ENCODE assay signal across 1 cellular context in the genomic region with DNA sequence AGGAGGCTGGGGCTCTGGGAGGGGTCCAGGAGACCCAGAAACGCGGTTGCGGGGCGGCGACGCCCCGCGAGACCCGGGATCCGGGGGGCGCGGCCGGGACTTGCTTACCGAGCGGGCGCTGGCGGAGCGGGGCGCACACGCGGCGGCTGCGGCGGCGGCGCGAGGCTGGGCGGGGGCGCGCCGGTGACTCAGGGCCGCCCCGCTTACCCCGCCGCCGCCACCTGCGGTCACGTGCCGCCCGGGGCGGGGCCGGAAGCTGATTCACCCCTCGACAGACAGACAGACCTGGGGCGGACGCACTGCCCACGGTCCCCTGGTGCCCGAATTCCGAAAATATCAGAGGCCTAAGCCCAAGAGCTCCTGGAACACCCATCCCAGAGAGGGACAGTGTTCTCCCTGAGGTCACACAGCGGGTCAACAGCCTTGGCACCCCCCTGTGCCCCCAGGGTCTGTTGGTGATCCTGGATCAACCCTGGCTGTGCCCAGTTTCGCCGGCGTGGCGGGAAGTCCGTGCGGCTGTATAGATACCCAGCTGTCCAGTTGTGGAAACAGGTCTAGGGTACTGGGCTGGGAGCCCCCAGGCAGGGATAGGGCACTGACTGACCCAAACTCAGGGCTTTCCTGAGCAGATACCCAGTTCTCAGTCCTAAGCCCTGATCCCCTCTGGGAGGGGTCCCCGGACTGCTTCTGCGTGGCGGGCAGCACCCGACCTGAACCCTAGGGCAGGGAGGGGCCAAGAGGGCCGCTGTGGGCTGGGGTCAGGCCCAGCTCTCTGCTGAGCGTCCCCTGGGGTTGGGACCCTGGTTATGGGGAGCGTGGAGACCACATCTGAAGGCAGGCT.
TF ChIP-seq lines count a peak whose summit lies in the region.

A gene with protein sequence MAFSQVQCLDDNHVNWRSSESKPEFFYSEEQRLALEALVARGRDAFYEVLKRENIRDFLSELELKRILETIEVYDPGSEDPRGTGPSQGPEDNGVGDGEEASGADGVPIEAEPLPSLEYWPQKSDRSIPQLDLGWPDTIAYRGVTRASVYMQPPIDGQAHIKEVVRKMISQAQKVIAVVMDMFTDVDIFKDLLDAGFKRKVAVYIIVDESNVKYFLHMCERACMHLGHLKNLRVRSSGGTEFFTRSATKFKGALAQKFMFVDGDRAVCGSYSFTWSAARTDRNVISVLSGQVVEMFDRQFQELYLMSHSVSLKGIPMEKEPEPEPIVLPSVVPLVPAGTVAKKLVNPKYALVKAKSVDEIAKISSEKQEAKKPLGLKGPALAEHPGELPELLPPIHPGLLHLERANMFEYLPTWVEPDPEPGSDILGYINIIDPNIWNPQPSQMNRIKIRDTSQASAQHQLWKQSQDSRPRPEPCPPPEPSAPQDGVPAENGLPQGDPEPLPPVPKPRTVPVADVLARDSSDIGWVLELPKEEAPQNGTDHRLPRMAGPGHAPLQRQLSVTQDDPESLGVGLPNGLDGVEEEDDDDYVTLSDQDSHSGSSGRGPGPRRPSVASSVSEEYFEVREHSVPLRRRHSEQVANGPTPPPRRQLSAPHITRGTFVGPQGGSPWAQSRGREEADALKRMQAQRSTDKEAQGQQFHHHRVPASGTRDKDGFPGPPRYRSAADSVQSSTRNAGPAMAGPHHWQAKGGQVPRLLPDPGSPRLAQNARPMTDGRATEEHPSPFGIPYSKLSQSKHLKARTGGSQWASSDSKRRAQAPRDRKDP (minus strand): TSS at position 164 of the 841 bp plus-strand sequence. CDS start 723 bp downstream, outside the sequence.

TF ChIP-seq in HEK293, 187 proteins besides CTCF, POLR2A, EP300 and RAD21 (continued from another document and continues in another):
- TF ChIP-seq, protein P1, sequence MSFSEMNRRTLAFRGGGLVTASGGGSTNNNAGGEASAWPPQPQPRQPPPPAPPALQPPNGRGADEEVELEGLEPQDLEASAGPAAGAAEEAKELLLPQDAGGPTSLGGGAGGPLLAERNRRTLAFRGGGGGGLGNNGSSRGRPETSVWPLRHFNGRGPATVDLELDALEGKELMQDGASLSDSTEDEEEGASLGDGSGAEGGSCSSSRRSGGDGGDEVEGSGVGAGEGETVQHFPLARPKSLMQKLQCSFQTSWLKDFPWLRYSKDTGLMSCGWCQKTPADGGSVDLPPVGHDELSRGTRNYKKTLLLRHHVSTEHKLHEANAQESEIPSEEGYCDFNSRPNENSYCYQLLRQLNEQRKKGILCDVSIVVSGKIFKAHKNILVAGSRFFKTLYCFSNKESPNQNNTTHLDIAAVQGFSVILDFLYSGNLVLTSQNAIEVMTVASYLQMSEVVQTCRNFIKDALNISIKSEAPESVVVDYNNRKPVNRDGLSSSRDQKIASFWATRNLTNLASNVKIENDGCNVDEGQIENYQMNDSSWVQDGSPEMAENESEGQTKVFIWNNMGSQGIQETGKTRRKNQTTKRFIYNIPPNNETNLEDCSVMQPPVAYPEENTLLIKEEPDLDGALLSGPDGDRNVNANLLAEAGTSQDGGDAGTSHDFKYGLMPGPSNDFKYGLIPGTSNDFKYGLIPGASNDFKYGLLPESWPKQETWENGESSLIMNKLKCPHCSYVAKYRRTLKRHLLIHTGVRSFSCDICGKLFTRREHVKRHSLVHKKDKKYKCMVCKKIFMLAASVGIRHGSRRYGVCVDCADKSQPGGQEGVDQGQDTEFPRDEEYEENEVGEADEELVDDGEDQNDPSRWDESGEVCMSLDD (tag by site-specific recombination; IDR thresholded peaks at IDR 0.05): peak; percentile 63
- no peak for TF ChIP-seq ZNF19 (tag by site-specific recombination; IDR thresholded peaks at IDR 0.05; ENCODE audit: low read depth)
- peak; percentile 77 for TF ChIP-seq KLF10 (tag by site-specific recombination; IDR thresholded peaks at IDR 0.05)
- 0 out of 2 replicates have a peak, but pooled peaks have one; percentile 26 for TF ChIP-seq ZNF660 (tag by site-specific recombination; IDR thresholded peaks at IDR 0.05)
- TF ChIP-seq ZBTB8A (tag by site-specific recombination; IDR thresholded peaks at IDR 0.05): peak; percentile 45
- TF ChIP-seq ZNF2 (tag by site-specific recombination; IDR thresholded peaks at IDR 0.05): no peak
- TF ChIP-seq ZNF132 (tag by site-specific recombination; IDR thresholded peaks at IDR 0.05; ENCODE audit: borderline replicate concordance): no peak
- TF ChIP-seq ZNF433 (tag by site-specific recombination; IDR thresholded peaks at IDR 0.05; ENCODE audit: low read depth): no peak
- TF ChIP-seq ZNF416 (tag by site-specific recombination; IDR thresholded peaks at IDR 0.05): no peak
- TF ChIP-seq FEZF1 (tag by site-specific recombination; IDR thresholded peaks at IDR 0.05): no peak
- TF ChIP-seq ZNF664 (tag by site-specific recombination; IDR thresholded peaks at IDR 0.05): no peak
- TF ChIP-seq, protein P2, sequence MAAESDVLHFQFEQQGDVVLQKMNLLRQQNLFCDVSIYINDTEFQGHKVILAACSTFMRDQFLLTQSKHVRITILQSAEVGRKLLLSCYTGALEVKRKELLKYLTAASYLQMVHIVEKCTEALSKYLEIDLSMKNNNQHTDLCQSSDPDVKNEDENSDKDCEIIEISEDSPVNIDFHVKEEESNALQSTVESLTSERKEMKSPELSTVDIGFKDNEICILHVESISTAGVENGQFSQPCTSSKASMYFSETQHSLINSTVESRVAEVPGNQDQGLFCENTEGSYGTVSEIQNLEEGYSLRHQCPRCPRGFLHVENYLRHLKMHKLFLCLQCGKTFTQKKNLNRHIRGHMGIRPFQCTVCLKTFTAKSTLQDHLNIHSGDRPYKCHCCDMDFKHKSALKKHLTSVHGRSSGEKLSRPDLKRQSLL (tag by site-specific recombination; IDR thresholded peaks at IDR 0.05): no peak
- peak; percentile 29; the same call in 1 of the 2 replicates for TF ChIP-seq ZIC2 (tag by site-specific recombination; IDR thresholded peaks at IDR 0.05)
- peak; percentile 34; the same call in 1 of the 2 replicates for TF ChIP-seq ZBTB7A (tag by site-specific recombination; IDR thresholded peaks at IDR 0.05; ENCODE audit: low read depth)
- TF ChIP-seq, protein P3, sequence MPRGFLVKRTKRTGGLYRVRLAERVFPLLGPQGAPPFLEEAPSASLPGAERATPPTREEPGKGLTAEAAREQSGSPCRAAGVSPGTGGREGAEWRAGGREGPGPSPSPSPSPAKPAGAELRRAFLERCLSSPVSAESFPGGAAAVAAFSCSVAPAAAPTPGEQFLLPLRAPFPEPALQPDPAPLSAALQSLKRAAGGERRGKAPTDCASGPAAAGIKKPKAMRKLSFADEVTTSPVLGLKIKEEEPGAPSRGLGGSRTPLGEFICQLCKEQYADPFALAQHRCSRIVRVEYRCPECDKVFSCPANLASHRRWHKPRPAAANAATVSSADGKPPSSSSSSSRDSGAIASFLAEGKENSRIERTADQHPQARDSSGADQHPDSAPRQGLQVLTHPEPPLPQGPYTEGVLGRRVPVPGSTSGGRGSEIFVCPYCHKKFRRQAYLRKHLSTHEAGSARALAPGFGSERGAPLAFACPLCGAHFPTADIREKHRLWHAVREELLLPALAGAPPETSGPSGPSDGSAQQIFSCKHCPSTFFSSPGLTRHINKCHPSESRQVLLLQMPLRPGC (tag by site-specific recombination; IDR thresholded peaks at IDR 0.05): peak; percentile 31; the same call in 1 of the 2 replicates
- TF ChIP-seq, protein P4, sequence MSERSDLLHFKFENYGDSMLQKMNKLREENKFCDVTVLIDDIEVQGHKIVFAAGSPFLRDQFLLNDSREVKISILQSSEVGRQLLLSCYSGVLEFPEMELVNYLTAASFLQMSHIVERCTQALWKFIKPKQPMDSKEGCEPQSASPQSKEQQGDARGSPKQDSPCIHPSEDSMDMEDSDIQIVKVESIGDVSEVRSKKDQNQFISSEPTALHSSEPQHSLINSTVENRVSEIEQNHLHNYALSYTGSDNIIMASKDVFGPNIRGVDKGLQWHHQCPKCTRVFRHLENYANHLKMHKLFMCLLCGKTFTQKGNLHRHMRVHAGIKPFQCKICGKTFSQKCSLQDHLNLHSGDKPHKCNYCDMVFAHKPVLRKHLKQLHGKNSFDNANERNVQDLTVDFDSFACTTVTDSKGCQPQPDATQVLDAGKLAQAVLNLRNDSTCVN (tag by site-specific recombination; optimal IDR thresholded peaks at IDR 0.05): peak; percentile 39
- TF ChIP-seq SP2 (tag by site-specific recombination; IDR thresholded peaks at IDR 0.05): peak; percentile 29; the same call in 1 of the 2 replicates
- no peak for TF ChIP-seq ZNF610 (tag by site-specific recombination; IDR thresholded peaks at IDR 0.05; ENCODE audit: borderline replicate concordance)
- peak; percentile 49; the same call in 1 of the 2 replicates for TF ChIP-seq BCL11B (tag by site-specific recombination; IDR thresholded peaks at IDR 0.05; ENCODE audit: low read depth)
- TF ChIP-seq KLF1 (tag by site-specific recombination; IDR thresholded peaks at IDR 0.05): peak; percentile 56
- TF ChIP-seq ZNF10 (tag by site-specific recombination; IDR thresholded peaks at IDR 0.05): no peak
- TF ChIP-seq ZNF404 (tag by site-specific recombination; IDR thresholded peaks at IDR 0.05): no peak
- no peak for TF ChIP-seq ZNF544 (tag by site-specific recombination; IDR thresholded peaks at IDR 0.05)
- TF ChIP-seq, protein P5, sequence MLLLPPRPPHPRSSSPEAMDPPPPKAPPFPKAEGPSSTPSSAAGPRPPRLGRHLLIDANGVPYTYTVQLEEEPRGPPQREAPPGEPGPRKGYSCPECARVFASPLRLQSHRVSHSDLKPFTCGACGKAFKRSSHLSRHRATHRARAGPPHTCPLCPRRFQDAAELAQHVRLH (tag by site-specific recombination; IDR thresholded peaks at IDR 0.05): 0 out of 2 replicates have a peak, but pooled peaks have one; percentile 27
- TF ChIP-seq, protein P6, sequence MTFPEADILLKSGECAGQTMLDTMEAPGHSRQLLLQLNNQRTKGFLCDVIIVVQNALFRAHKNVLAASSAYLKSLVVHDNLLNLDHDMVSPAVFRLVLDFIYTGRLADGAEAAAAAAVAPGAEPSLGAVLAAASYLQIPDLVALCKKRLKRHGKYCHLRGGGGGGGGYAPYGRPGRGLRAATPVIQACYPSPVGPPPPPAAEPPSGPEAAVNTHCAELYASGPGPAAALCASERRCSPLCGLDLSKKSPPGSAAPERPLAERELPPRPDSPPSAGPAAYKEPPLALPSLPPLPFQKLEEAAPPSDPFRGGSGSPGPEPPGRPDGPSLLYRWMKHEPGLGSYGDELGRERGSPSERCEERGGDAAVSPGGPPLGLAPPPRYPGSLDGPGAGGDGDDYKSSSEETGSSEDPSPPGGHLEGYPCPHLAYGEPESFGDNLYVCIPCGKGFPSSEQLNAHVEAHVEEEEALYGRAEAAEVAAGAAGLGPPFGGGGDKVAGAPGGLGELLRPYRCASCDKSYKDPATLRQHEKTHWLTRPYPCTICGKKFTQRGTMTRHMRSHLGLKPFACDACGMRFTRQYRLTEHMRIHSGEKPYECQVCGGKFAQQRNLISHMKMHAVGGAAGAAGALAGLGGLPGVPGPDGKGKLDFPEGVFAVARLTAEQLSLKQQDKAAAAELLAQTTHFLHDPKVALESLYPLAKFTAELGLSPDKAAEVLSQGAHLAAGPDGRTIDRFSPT (tag by site-specific recombination; IDR thresholded peaks at IDR 0.05): peak; percentile 90
- peak; percentile 23; the same call in 1 of the 2 replicates for TF ChIP-seq GLIS2 (tag by site-specific recombination; IDR thresholded peaks at IDR 0.05)
- TF ChIP-seq KLF8 (tag by site-specific recombination; IDR thresholded peaks at IDR 0.05): peak; percentile 45
- TF ChIP-seq ZNF670 (tag by site-specific recombination; IDR thresholded peaks at IDR 0.05; ENCODE audit: low read depth): no peak
- no peak for TF ChIP-seq ZNF777 (tag by site-specific recombination; IDR thresholded peaks at IDR 0.05; ENCODE audit: borderline replicate concordance)
- TF ChIP-seq, protein P7, sequence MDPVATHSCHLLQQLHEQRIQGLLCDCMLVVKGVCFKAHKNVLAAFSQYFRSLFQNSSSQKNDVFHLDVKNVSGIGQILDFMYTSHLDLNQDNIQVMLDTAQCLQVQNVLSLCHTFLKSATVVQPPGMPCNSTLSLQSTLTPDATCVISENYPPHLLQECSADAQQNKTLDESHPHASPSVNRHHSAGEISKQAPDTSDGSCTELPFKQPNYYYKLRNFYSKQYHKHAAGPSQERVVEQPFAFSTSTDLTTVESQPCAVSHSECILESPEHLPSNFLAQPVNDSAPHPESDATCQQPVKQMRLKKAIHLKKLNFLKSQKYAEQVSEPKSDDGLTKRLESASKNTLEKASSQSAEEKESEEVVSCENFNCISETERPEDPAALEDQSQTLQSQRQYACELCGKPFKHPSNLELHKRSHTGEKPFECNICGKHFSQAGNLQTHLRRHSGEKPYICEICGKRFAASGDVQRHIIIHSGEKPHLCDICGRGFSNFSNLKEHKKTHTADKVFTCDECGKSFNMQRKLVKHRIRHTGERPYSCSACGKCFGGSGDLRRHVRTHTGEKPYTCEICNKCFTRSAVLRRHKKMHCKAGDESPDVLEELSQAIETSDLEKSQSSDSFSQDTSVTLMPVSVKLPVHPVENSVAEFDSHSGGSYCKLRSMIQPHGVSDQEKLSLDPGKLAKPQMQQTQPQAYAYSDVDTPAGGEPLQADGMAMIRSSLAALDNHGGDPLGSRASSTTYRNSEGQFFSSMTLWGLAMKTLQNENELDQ (tag by site-specific recombination; IDR thresholded peaks at IDR 0.05; ENCODE audit: low read depth): no peak
- TF ChIP-seq, protein P8, sequence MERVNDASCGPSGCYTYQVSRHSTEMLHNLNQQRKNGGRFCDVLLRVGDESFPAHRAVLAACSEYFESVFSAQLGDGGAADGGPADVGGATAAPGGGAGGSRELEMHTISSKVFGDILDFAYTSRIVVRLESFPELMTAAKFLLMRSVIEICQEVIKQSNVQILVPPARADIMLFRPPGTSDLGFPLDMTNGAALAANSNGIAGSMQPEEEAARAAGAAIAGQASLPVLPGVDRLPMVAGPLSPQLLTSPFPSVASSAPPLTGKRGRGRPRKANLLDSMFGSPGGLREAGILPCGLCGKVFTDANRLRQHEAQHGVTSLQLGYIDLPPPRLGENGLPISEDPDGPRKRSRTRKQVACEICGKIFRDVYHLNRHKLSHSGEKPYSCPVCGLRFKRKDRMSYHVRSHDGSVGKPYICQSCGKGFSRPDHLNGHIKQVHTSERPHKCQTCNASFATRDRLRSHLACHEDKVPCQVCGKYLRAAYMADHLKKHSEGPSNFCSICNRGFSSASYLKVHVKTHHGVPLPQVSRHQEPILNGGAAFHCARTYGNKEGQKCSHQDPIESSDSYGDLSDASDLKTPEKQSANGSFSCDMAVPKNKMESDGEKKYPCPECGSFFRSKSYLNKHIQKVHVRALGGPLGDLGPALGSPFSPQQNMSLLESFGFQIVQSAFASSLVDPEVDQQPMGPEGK (tag by site-specific recombination; IDR thresholded peaks at IDR 0.05): peak; percentile 56; the same call in 1 of the 2 replicates
- TF ChIP-seq ZBTB48 (tag by site-specific recombination; IDR thresholded peaks at IDR 0.05): peak; percentile 14; the same call in 1 of the 2 replicates
- TF ChIP-seq, protein P9, sequence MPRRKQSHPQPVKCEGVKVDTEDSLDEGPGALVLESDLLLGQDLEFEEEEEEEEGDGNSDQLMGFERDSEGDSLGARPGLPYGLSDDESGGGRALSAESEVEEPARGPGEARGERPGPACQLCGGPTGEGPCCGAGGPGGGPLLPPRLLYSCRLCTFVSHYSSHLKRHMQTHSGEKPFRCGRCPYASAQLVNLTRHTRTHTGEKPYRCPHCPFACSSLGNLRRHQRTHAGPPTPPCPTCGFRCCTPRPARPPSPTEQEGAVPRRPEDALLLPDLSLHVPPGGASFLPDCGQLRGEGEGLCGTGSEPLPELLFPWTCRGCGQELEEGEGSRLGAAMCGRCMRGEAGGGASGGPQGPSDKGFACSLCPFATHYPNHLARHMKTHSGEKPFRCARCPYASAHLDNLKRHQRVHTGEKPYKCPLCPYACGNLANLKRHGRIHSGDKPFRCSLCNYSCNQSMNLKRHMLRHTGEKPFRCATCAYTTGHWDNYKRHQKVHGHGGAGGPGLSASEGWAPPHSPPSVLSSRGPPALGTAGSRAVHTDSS (tag by site-specific recombination; IDR thresholded peaks at IDR 0.05): no peak
- 0 out of 2 replicates have a peak, but pooled peaks have one; percentile 36 for TF ChIP-seq ZNF561 (tag by site-specific recombination; IDR thresholded peaks at IDR 0.05; ENCODE audit: borderline replicate concordance)
- TF ChIP-seq MZF1 (tag by site-specific recombination; IDR thresholded peaks at IDR 0.05; ENCODE audit: borderline replicate concordance): no peak
- TF ChIP-seq ZEB2 (tag by site-specific recombination; IDR thresholded peaks at IDR 0.05): 0 out of 2 replicates have a peak, but pooled peaks have one; percentile 20
